8 cellular contexts compared by ENCODE assay signal in the genomic region with DNA sequence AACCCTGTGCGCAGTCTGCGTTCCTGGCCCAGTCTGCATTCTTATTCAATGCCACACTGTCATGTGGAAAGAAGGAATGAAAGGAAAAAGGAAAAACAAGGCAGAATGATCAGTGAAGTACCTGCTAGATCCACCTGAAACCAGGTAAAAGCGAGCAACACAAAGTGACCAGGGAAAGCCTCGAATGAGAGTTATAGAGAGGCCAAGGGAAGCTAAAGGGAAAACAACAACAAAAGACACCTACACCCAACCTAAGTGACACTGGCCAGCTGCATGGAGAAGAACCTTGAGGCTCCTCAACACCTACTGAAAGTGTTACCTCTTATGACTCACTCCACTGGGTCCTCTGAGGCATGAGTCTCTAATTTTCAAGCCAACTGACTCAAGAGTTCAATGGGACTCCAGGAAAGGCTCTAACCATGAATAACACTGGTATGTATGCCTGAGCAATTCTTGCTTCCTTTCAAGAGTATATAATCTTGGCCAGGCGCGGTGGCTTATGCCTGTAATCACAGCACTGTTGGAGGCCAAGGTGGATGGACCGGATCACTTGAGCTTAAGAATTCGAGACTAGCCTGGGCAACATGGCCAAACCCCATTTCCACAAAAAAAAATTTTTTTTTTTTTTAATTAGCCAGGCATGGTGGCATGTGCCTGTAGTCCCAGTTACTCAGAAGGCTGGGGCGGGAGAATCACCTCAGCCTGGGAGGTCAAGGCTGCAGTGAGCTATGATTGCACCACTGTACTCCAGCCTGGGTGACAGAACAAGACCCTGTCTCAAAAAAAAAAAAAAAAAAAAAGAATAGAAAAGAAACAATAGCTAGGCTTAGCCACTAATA. TPM values are rescaled to one million over a fixed set of nuclear protein-coding genes. Genes with fewer than 3 reads are reported as not detected.
A peak's percentile ranks its signal among the peaks of the same experiment; 100 is the strongest.
DNase-seq lines count a peak whose midpoint lies in the region; ATAC-seq, FAIRE-seq and TF ChIP-seq lines count a peak whose summit lies in the region.

No MANE protein-coding gene starts in this region.

- H3K9me3 ChIP-seq in esophagus squamous epithelium (no peaks in the 10 kb centered on the region), small intestine (ENCODE audit: control insufficient read depth, low read depth) (no peaks in the 10 kb centered on the region), spleen (no peaks in the 10 kb centered on the region)

- intact Hi-C loops in esophagus squamous epithelium (cut with DNase I) (no loop called here), spleen (cut with DNase I; ENCODE audit: low total_unique reads) (no loop called here)

- H3K4me1 ChIP-seq in esophagus squamous epithelium (peaks cover 14 to 77% (median 17%) of the 10 kb centered on the region in 3 donors), small intestine (ENCODE audit: control insufficient read depth in 2 of 2, insufficient read depth in 1 of 2, low read depth in 1 of 2, low read length in 1 of 2) (no peaks in the 10 kb centered on the region), spleen (peaks cover 0 to 41% (median 14%) of the 10 kb centered on the region in 6 donors)

- no peaks in the 10 kb centered on the region for H3K27me3 ChIP-seq in esophagus squamous epithelium
- no peaks in the 10 kb centered on the region for H3K27me3 ChIP-seq in small intestine (ENCODE audit: control insufficient read depth in 2 of 2, insufficient read depth in 2 of 2, low read length in 2 of 2)
- no peaks in the 10 kb centered on the region for H3K27me3 ChIP-seq in spleen (replicated peaks in 1 of 7)

- FAIRE-seq in small intestine (lab: Jason Lieb, UNC) = no peak

- ATAC-seq in GM21390 (IDR thresholded peaks at IDR 0.05; ENCODE audit: unreplicated experiment) = peak; percentile 52

- H3K27ac ChIP-seq in esophagus squamous epithelium = peak overlapping the region in 3 of 4 donors; percentile 30 to 71 (median 66)
- H3K27ac ChIP-seq in small intestine (ENCODE audit: low read depth in 1 of 2, low read length in 1 of 2) = no peak overlapping the region
- H3K27ac ChIP-seq in spleen = no peak overlapping the region

- no peak for TF ChIP-seq CTCF in esophagus squamous epithelium (IDR thresholded peaks at IDR 0.05)
- TF ChIP-seq CTCF in spleen (IDR thresholded peaks at IDR 0.05 in 8 of 11, conservative IDR thresholded peaks at IDR 0.05 in 3 of 11) = no peak

- no peak overlapping the region for H3K4me3 ChIP-seq in esophagus squamous epithelium
- no peak overlapping the region for H3K4me3 ChIP-seq in small intestine (ENCODE audit: low read depth in 1 of 2, low read length in 2 of 2)
- no peak overlapping the region for H3K4me3 ChIP-seq in spleen

- TF ChIP-seq POLR2A in esophagus squamous epithelium (IDR thresholded peaks at IDR 0.05) = no peak
- TF ChIP-seq POLR2A in spleen (IDR thresholded peaks at IDR 0.05) = no peak

- peak; percentile 49 for DNase-seq in EH (ENCODE audit: low read depth)
- peak; percentile 49 for DNase-seq in HT1080 (ENCODE audit: low read depth)
- DNase-seq in esophagus squamous epithelium (lab: John Stamatoyannopoulos, UW) = no peak
- DNase-seq in NCI-H748 treated with DMSO at 0.1 percent for 48 hours (lab: John Stamatoyannopoulos, UW) = no peak
- no peak for DNase-seq in small intestine
- no peak for DNase-seq in NCI-H446 (lab: John Stamatoyannopoulos, UW)
- no peak for DNase-seq in spleen

- WGBS in esophagus squamous epithelium, 2 donors = 67 to 72% methylated on average over 9 of the region's 9 CpGs
- 88 to 97% (median 95%) methylated on average over 9 of the region's 9 CpGs for WGBS in small intestine, 3 donors
- WGBS in spleen, 5 donors = 89 to 95% (median 94%) methylated on average over 9 of the region's 9 CpGs

- H3K36me3 ChIP-seq in esophagus squamous epithelium (no peaks in the 10 kb centered on the region), small intestine (ENCODE audit: control insufficient read depth in 2 of 2, insufficient read depth in 2 of 2, low read length in 2 of 2) (no peaks in the 10 kb centered on the region), spleen (peaks cover 0 to 17% (median 0%) of the 10 kb centered on the region in 6 donors)

RNA-seq across cellular contexts. Expression of a gene that starts 29.0 kb away (rescaled TPM):
- total RNA-seq in HT1080 (2014; rRNA removed; shearing (Covaris generic)) = 15.7 and 16.0 TPM in 2 replicates
- 23.0 and 25.3 TPM in 2 replicates for polyA plus RNA-seq in HT1080 (2015; cell fraction: cytosol; rRNA removed)
- 19.7 and 20.5 TPM in 2 replicates for polyA plus RNA-seq in HT1080 (2015; cell fraction: nucleus; rRNA removed)
- 10 to 100 TPM; 13.8 to 27.5 (median 17.4) TPM for total RNA-seq in esophagus squamous epithelium
- polyA plus RNA-seq in small intestine = 10 to 100 TPM in 1 of 3 donors, 1 to 10 TPM in 2; 5.9 to 10.5 (median 8.7) TPM
- total RNA-seq in spleen = 10 to 100 TPM; 26.3 to 42.2 (median 30.7) TPM
- polyA plus RNA-seq in spleen = 1 to 10 TPM; 6.8 to 8.4 (median 7.8) TPM

Comparison
In these comparisons a context has a peak if more than half of its experiments do, and no peak if none do; other contexts are left out.
1. DNase-seq: peak in EH (single experiment) and HT1080 (single experiment); none in esophagus squamous epithelium (single experiment), NCI-H748 treated with DMSO at 0.1 percent for 48 hours (single experiment), small intestine (single experiment), NCI-H446 (0 of 2) and spleen (single experiment).
2. H3K27ac ChIP-seq: peak in esophagus squamous epithelium (3 of 4); none in small intestine (0 of 2) and spleen (0 of 8).